In genomic region chr17:42266462-42266861, GRCh38 we compare ENCODE assay signal across 1 cellular context.
TF ChIP-seq lines count a peak whose summit lies in the region.

No MANE protein-coding gene starts in this region.

TF ChIP-seq in GM23338, 12 proteins besides CTCF, POLR2A, EP300 and RAD21 (continued from another document):
- no peak for TF ChIP-seq ZNF462 (CRISPR knock-in tag; IDR thresholded peaks at IDR 0.05)
